In the genomic region with DNA sequence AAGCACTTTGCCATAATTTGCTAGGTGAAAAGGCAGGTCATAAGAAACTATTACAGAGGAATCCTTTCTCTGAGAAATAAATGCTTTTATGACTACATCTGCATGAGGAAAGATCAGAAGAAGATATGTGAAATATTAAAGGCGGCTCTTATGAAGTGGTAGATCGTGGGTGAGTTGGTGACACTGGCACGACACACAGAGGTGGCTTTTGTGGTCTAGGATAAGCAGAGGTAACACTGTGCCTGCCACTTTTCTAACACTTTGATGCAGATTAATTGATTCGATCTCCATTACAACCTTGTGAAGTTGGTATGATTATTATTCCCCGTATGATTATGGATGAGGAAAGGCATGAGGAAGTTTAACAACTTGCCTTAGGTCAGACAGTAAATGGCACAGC, we compare ENCODE assay signal across 12 cellular contexts.
"Had no signal": no experiment of that assay in that cellular context is flagged by ENCODE, and none has a peak within 500 bp of the region (broad histone marks: within the 10 kb centered on the region; RNA-seq: fewer than 3 reads in every experiment).

No MANE protein-coding gene starts in this region.

- H3K27me3 ChIP-seq: tibial artery, vagina had no signal

- H3K27me3 Mint-ChIP-seq: activated B cell treated with CpG ODN at 0.5 μM for 24 hours had no signal

- H3K36me3 ChIP-seq: tibial artery, vagina had no signal

- H3K79me2 ChIP-seq: parathyroid adenoma had no signal

- H3K9me3 Mint-ChIP-seq: activated B cell treated with CpG ODN at 0.5 μM for 24 hours; T-helper 1 cell treated with Interleukin-12 subunit alpha and Interleukin-12 subunit beta and Interleukin-4 antibody, amounts not matched to agents 30 μg/mL and 1 μg/mL, for 36 hours had no signal

- DNase-seq: activated B cell treated with CpG ODN at 0.5 μM for 24 hours, activated gamma-delta T cell, caudate nucleus, cortex of kidney, midbrain, SK-N-SH, tibial artery had no signal

- H3K4me1 ChIP-seq: parathyroid adenoma, vagina had no signal

- H3K27ac Mint-ChIP-seq: activated B cell treated with CpG ODN at 0.5 μM for 24 hours; T-helper 1 cell treated with Interleukin-12 subunit alpha and Interleukin-12 subunit beta and Interleukin-4 antibody, amounts not matched to agents 30 μg/mL and 1 μg/mL, for 36 hours had no signal

- H3K9me3 ChIP-seq: SK-N-SH, tibial artery, vagina had no signal

- H3K4me3 ChIP-seq: lung, tibial artery, vagina had no signal

- H2AFZ ChIP-seq: parathyroid adenoma had no signal

- H3K4me3 Mint-ChIP-seq: activated B cell treated with CpG ODN at 0.5 μM for 24 hours; T-helper 1 cell treated with Interleukin-12 subunit alpha and Interleukin-12 subunit beta and Interleukin-4 antibody, amounts not matched to agents 30 μg/mL and 1 μg/mL, for 36 hours had no signal

- H3K9ac ChIP-seq: parathyroid adenoma, SK-N-SH had no signal

- H3K27ac ChIP-seq: epithelial cell of prostate, parathyroid adenoma, tibial artery, vagina had no signal

- H3K4me2 ChIP-seq: SK-N-SH had no signal
